In the genomic region with DNA sequence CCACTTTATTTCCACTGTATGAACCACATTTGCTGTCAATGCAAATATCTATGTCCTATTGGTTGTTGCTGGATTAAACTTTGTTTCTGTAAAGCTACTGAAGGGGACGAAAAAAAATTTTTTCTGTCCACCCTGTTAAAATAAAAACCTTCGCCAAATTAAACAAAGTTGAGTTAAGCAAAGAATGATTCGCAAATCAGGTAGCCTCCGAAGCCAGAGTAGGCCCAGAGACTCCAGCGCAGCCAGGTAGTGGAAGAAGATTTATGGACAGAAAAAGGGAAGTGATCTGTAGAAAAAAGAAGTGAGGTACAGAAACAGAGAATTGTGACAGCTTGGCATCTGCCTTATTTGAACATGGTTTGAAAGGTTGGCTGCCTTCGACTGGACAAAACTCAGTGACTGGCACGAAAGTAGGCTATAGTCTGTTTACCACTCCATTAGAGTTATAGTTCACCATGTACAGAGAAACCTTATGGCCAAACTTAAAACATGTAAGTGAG, we compare ENCODE assay signal across 20 cellular contexts.
"Had no signal": no experiment of that assay in that cellular context is flagged by ENCODE, and none has a peak within 500 bp of the region (broad histone marks: within the 10 kb centered on the region; RNA-seq: fewer than 3 reads in every experiment).

No MANE protein-coding gene starts in this region.

- H3K27ac ChIP-seq: epithelial cell of prostate, esophagus muscularis mucosa, gastroesophageal sphincter, psoas muscle, spleen, testis, tibial nerve, upper lobe of right lung had no signal

- H3K36me3 ChIP-seq: esophagus muscularis mucosa, gastroesophageal sphincter, spleen, tibial nerve, upper lobe of right lung had no signal

- H3K36me3 Mint-ChIP-seq: naive thymus-derived CD8-positive, alpha-beta T cell; stimulated activated naive B cell treated with anti-CD40 and anti-IgM and Interleukin-4, amounts not matched to agents 10 μg/mL and 1 μg/mL and 100 μg/mL, for 72 hours had no signal

- ATAC-seq: effector memory CD8-positive, alpha-beta T cell; gastroesophageal sphincter; left cardiac atrium; left ventricle myocardium superior; naive thymus-derived CD8-positive, alpha-beta T cell; psoas muscle; sciatic nerve; stimulated activated naive B cell treated with anti-CD40 and anti-IgM and Interleukin-4, amounts not matched to agents 10 μg/mL and 1 μg/mL and 100 μg/mL, for 72 hours; stimulated activated naive CD8-positive, alpha-beta T cell treated with anti-CD3 and anti-CD28 coated beads, Interleukin-15, amount 100 ng/mL, for 72 hours; upper lobe of right lung had no signal

- H3K4me3 ChIP-seq: esophagus muscularis mucosa, gastroesophageal sphincter, psoas muscle, spleen, testis, tibial nerve, upper lobe of right lung had no signal

- H3K4me1 Mint-ChIP-seq: stimulated activated naive B cell treated with anti-CD40 and anti-IgM and Interleukin-4, amounts not matched to agents 10 μg/mL and 1 μg/mL and 100 μg/mL, for 72 hours; stimulated activated naive CD8-positive, alpha-beta T cell treated with anti-CD3 and anti-CD28 coated beads, Interleukin-15, amount 100 ng/mL, for 72 hours had no signal

- H3K27me3 Mint-ChIP-seq: effector memory CD8-positive, alpha-beta T cell; naive thymus-derived CD8-positive, alpha-beta T cell; stimulated activated naive B cell treated with anti-CD40 and anti-IgM and Interleukin-4, amounts not matched to agents 10 μg/mL and 1 μg/mL and 100 μg/mL, for 72 hours; stimulated activated naive CD8-positive, alpha-beta T cell treated with anti-CD3 and anti-CD28 coated beads, Interleukin-15, amount 100 ng/mL, for 72 hours had no signal

- H3K4me3 Mint-ChIP-seq: effector memory CD8-positive, alpha-beta T cell; naive thymus-derived CD8-positive, alpha-beta T cell; stimulated activated naive B cell treated with anti-CD40 and anti-IgM and Interleukin-4, amounts not matched to agents 10 μg/mL and 1 μg/mL and 100 μg/mL, for 72 hours; stimulated activated naive CD8-positive, alpha-beta T cell treated with anti-CD3 and anti-CD28 coated beads, Interleukin-15, amount 100 ng/mL, for 72 hours had no signal

- H3K27me3 ChIP-seq: esophagus muscularis mucosa, gastroesophageal sphincter, spleen, testis, tibial nerve, upper lobe of right lung had no signal

- H3K4me1 ChIP-seq: gastroesophageal sphincter, psoas muscle, spleen, testis, tibial nerve, upper lobe of right lung had no signal

- DNase-seq: effector memory CD8-positive, alpha-beta T cell; kidney; left cardiac atrium; left ventricle myocardium superior; naive thymus-derived CD8-positive, alpha-beta T cell; psoas muscle; retina; spleen; stimulated activated CD4-positive, alpha-beta T cell treated with anti-CD3 and anti-CD28 coated beads, Interleukin-15, amount 100 ng/mL, for 24 hours; stimulated activated CD4-positive, alpha-beta T cell treated with anti-CD3 and anti-CD28 coated beads, Interleukin-1b, Interleukin-23, amount 100 ng/mL, for 48 hours; stimulated activated CD4-positive, alpha-beta T cell treated with anti-CD3 and anti-CD28 coated beads, Interleukin-4, amount 100 ng/mL, for 24 hours; stimulated activated naive B cell treated with anti-CD40 and anti-IgM and Interleukin-4, amounts not matched to agents 10 μg/mL and 1 μg/mL and 100 μg/mL, for 72 hours; stimulated activated naive CD8-positive, alpha-beta T cell treated with anti-CD3 and anti-CD28 coated beads, Interleukin-15, amount 100 ng/mL, for 72 hours; testis; upper lobe of right lung had no signal

- H3K9me3 ChIP-seq: esophagus muscularis mucosa, gastroesophageal sphincter, psoas muscle, spleen, testis, tibial nerve, upper lobe of right lung had no signal

- FAIRE-seq: kidney had no signal

- H3K9me3 Mint-ChIP-seq: stimulated activated naive B cell treated with anti-CD40 and anti-IgM and Interleukin-4, amounts not matched to agents 10 μg/mL and 1 μg/mL and 100 μg/mL, for 72 hours had no signal

- H3K27ac Mint-ChIP-seq: effector memory CD8-positive, alpha-beta T cell; naive thymus-derived CD8-positive, alpha-beta T cell; stimulated activated naive B cell treated with anti-CD40 and anti-IgM and Interleukin-4, amounts not matched to agents 10 μg/mL and 1 μg/mL and 100 μg/mL, for 72 hours had no signal
